In genomic region chr4:8385611-8386010, GRCh38 we compare ENCODE assay signal across 23 cellular contexts.
"Had no signal": no experiment of that assay in that cellular context is flagged by ENCODE, and none has a peak within 500 bp of the region (broad histone marks: within the 10 kb centered on the region; RNA-seq: fewer than 3 reads in every experiment).

No MANE protein-coding gene starts in this region.

- DNase-seq: activated B cell treated with CpG ODN at 0.5 μM for 24 hours; activated CD4-positive, alpha-beta T cell treated with anti-CD3 and anti-CD28 coated beads, Interleukin-2, amount 10 ng/mL, durations not matched to agents 24 days and 14 days; activated CD8-positive, alpha-beta T cell treated with anti-CD3 and anti-CD28 coated beads for 36 hours; activated naive CD4-positive, alpha-beta T cell; activated naive CD8-positive, alpha-beta T cell treated with anti-CD3 and anti-CD28 coated beads for 36 hours; activated T-cell treated with anti-CD3 and anti-CD28 coated beads, Interleukin-2, amount 50 U/mL, for 1 hour; amygdala; central memory CD4-positive, alpha-beta T cell; colonic mucosa; occipital lobe; small intestine; stimulated activated CD4-positive, alpha-beta T cell treated with anti-CD3 and anti-CD28 coated beads, Interleukin-4, amount 100 ng/mL, for 1 hour; stomach; T-cell; trophoblast cell had no signal

- H3K4me3 Mint-ChIP-seq: activated B cell treated with CpG ODN at 0.5 μM for 24 hours; activated CD4-positive, alpha-beta T cell treated with anti-CD3 and anti-CD28 coated beads, Interleukin-2, amount 10 ng/mL, durations not matched to agents 24 days and 14 days; activated CD8-positive, alpha-beta T cell treated with anti-CD3 and anti-CD28 coated beads for 36 hours; activated naive CD8-positive, alpha-beta T cell treated with anti-CD3 and anti-CD28 coated beads for 36 hours; activated T-helper 17 cell treated with anti-CD3 and anti-CD28 coated beads, Interleukin-2, amount 50 U/mL, for 72 hours; brain; mesothelial cell of epicardium; T-cell had no signal

- ATAC-seq: activated CD8-positive, alpha-beta T cell treated with anti-CD3 and anti-CD28 coated beads for 36 hours; activated T-helper 17 cell treated with anti-CD3 and anti-CD28 coated beads, Interleukin-2, amount 50 U/mL, for 72 hours; gastroesophageal sphincter; lower lobe of right lung; T-cell had no signal

- H3K4me3 ChIP-seq: colonic mucosa, gastroesophageal sphincter, lower lobe of right lung, right lobe of liver, stomach had no signal

- H3K4me1 ChIP-seq: colonic mucosa had no signal

- H3K27me3 Mint-ChIP-seq: activated B cell treated with CpG ODN at 0.5 μM for 24 hours; activated CD4-positive, alpha-beta T cell treated with anti-CD3 and anti-CD28 coated beads, Interleukin-2, amount 10 ng/mL, durations not matched to agents 24 days and 14 days; activated CD8-positive, alpha-beta T cell treated with anti-CD3 and anti-CD28 coated beads for 36 hours; activated naive CD8-positive, alpha-beta T cell treated with anti-CD3 and anti-CD28 coated beads for 36 hours; activated T-helper 17 cell treated with anti-CD3 and anti-CD28 coated beads, Interleukin-2, amount 50 U/mL, for 72 hours; brain; progenitor cell of endocrine pancreas; T-cell had no signal

- H3K9me3 Mint-ChIP-seq: activated B cell treated with CpG ODN at 0.5 μM for 24 hours; activated CD4-positive, alpha-beta T cell treated with anti-CD3 and anti-CD28 coated beads, Interleukin-2, amount 10 ng/mL, durations not matched to agents 24 days and 14 days; activated CD8-positive, alpha-beta T cell treated with anti-CD3 and anti-CD28 coated beads for 36 hours; activated naive CD8-positive, alpha-beta T cell treated with anti-CD3 and anti-CD28 coated beads for 36 hours; activated T-helper 17 cell treated with anti-CD3 and anti-CD28 coated beads, Interleukin-2, amount 50 U/mL, for 72 hours; brain; mesothelial cell of epicardium; T-cell had no signal

- FAIRE-seq: endometrium, small intestine had no signal

- H3K4me1 Mint-ChIP-seq: activated B cell treated with CpG ODN at 0.5 μM for 24 hours; activated CD4-positive, alpha-beta T cell treated with anti-CD3 and anti-CD28 coated beads, Interleukin-2, amount 10 ng/mL, durations not matched to agents 24 days and 14 days; activated naive CD8-positive, alpha-beta T cell treated with anti-CD3 and anti-CD28 coated beads for 36 hours; mesothelial cell of epicardium; T-cell had no signal

- H3K27ac Mint-ChIP-seq: activated B cell treated with CpG ODN at 0.5 μM for 24 hours; activated CD4-positive, alpha-beta T cell treated with anti-CD3 and anti-CD28 coated beads, Interleukin-2, amount 10 ng/mL, durations not matched to agents 24 days and 14 days; activated CD8-positive, alpha-beta T cell treated with anti-CD3 and anti-CD28 coated beads for 36 hours; activated naive CD8-positive, alpha-beta T cell treated with anti-CD3 and anti-CD28 coated beads for 36 hours; activated T-helper 17 cell treated with anti-CD3 and anti-CD28 coated beads, Interleukin-2, amount 50 U/mL, for 72 hours; T-cell had no signal

- H3K9me3 ChIP-seq: colonic mucosa, gastroesophageal sphincter, lower lobe of right lung, right lobe of liver, stomach had no signal

- H3K36me3 Mint-ChIP-seq: activated naive CD8-positive, alpha-beta T cell treated with anti-CD3 and anti-CD28 coated beads for 36 hours had no signal

- H3K27ac ChIP-seq: colonic mucosa, gastroesophageal sphincter, lower lobe of right lung, right lobe of liver, stomach had no signal

- H3K36me3 ChIP-seq: colonic mucosa had no signal
